11 cellular contexts compared by ENCODE assay signal in genomic region chr9:127121628-127122175, GRCh38. TPM values are rescaled to one million over a fixed set of nuclear protein-coding genes. Genes with fewer than 3 reads are reported as not detected.
DNase-seq lines count a peak whose midpoint lies in the region; ATAC-seq, FAIRE-seq and TF ChIP-seq lines count a peak whose summit lies in the region.
"Had no signal": no experiment of that assay in that cellular context is flagged by ENCODE, and none has a peak within 500 bp of the region (broad histone marks: within the 10 kb centered on the region; RNA-seq: fewer than 3 reads in every experiment).

No MANE protein-coding gene starts in this region.

- DNase-seq in GM23338 (ENCODE audit: low spot score) (peak; percentile 30), brain microvascular endothelial cell (no peak), smooth muscle cell (lab: John Stamatoyannopoulos, UW; ENCODE audit: unreplicated experiment) (peak; percentile 54), ureter (ENCODE audit: low spot score) (no peak), urothelium cell line (ENCODE audit: low spot score) (no peak)
- DNase-seq in activated naive CD4-positive, alpha-beta T cell treated with anti-CD3 and anti-CD28 coated beads, Interleukin-2, amount 50 U/mL, for 16 hours, result no peak
- DNase-seq: stimulated activated CD4-positive, alpha-beta T cell treated with anti-CD3 and anti-CD28 coated beads, Interleukin-4, amount 100 ng/mL, for 1 hour had no signal

- ATAC-seq in GM23338, result peak; percentile 7
- ATAC-seq in GM21515 (IDR thresholded peaks at IDR 0.05; ENCODE audit: unreplicated experiment), result no peak

- H3K4me2 ChIP-seq in GM23338, result peak overlapping the region; percentile 92
- peak overlapping the region; percentile 93 for H3K4me2 ChIP-seq in smooth muscle cell

- FAIRE-seq in urothelium cell line (lab: Jason Lieb, UNC), result no peak
- FAIRE-seq: GM18507 had no signal

- H3K79me2 ChIP-seq in GM23338 (replicated peaks; ENCODE audit: insufficient read depth), result peaks cover 6% of the 10 kb centered on the region; the same call in 1 of the 2 replicates
- H3K79me2 ChIP-seq in smooth muscle cell (ENCODE audit: low read depth), result peaks cover 5% of the 10 kb centered on the region

- H2AFZ ChIP-seq in GM23338 (peak overlapping the region; percentile 86), smooth muscle cell (ENCODE audit: low read depth) (peak overlapping the region; percentile 76)

- H3K27me3 ChIP-seq in GM23338 (ENCODE audit: insufficient read depth), result no peaks in the 10 kb centered on the region
- H3K27me3 ChIP-seq in brain microvascular endothelial cell (replicated peaks), result no peaks in the 10 kb centered on the region
- H3K27me3 ChIP-seq in iPS-20b (ENCODE audit: insufficient read depth, low read length), result peaks cover 17% of the 10 kb centered on the region; the same call in 1 of the 2 replicates
- H3K27me3 ChIP-seq in smooth muscle cell (ENCODE audit: low read depth), result no peaks in the 10 kb centered on the region

- H3K36me3 ChIP-seq in GM23338 (ENCODE audit: insufficient read depth), result no peaks in the 10 kb centered on the region
- no peaks in the 10 kb centered on the region for H3K36me3 ChIP-seq in brain microvascular endothelial cell (replicated peaks)
- H3K36me3 ChIP-seq in iPS-20b (ENCODE audit: insufficient read depth, low read depth, low read length), result 0 out of 2 replicates have a peak, but pooled peaks cover 10% of the 10 kb centered on the region
- H3K36me3 ChIP-seq in smooth muscle cell (ENCODE audit: low read depth), result no peaks in the 10 kb centered on the region

- peak overlapping the region; percentile 90 for H3K4me3 Mint-ChIP-seq in GM23338
- H3K4me3 Mint-ChIP-seq: T-helper 1 cell treated with Interleukin-12 subunit alpha and Interleukin-12 subunit beta and Interleukin-4 antibody, amounts not matched to agents 30 μg/mL and 1 μg/mL, for 36 hours had no signal

- peaks cover 18% of the 10 kb centered on the region for H3K27me3 Mint-ChIP-seq in GM23338 (ENCODE audit: insufficient read depth, low read depth, poor library complexity)

- TF ChIP-seq CTCF in GM23338 (conservative IDR thresholded peaks at IDR 0.05; ENCODE audit: low read depth in 2 of 2), result no peak
- no peak for TF ChIP-seq CTCF in brain microvascular endothelial cell (IDR thresholded peaks at IDR 0.05; ENCODE audit: low read depth, low read length, missing control alignments)
- no peak for TF ChIP-seq CTCF in smooth muscle cell (IDR thresholded peaks at IDR 0.05; ENCODE audit: borderline replicate concordance, insufficient read depth, poor library complexity, severe bottlenecking)

- peak overlapping the region; percentile 82; the same call in 1 of the 2 replicates for H3K9ac ChIP-seq in iPS-20b (ENCODE audit: low read depth, low read length)
- peak overlapping the region; percentile 78 for H3K9ac ChIP-seq in smooth muscle cell (ENCODE audit: low read depth)

- WGBS in smooth muscle cell (ENCODE audit: low lambda C conversion rate), result 18% methylated on average over 20 of the region's 20 CpGs

- in situ Hi-C loops in brain microvascular endothelial cell (cut with HindIII; ENCODE audit: low pct_ligation_motif_present, low sequenced_read_pairs), result no loop called here

- H3K9me2 ChIP-seq in GM23338 (ENCODE audit: insufficient read depth), result no peaks in the 10 kb centered on the region

- H3K9me3 ChIP-seq in iPS-20b (ENCODE audit: insufficient read depth, low read depth, low read length) (no peaks in the 10 kb centered on the region), smooth muscle cell (replicated peaks; ENCODE audit: low read depth) (no peaks in the 10 kb centered on the region)

- H4K20me1 ChIP-seq in GM23338 (replicated peaks; ENCODE audit: insufficient read depth), result no peaks in the 10 kb centered on the region; the same call in 1 of the 2 replicates
- H4K20me1 ChIP-seq in smooth muscle cell (ENCODE audit: low read depth), result peaks cover 6% of the 10 kb centered on the region

- H3K27ac ChIP-seq in GM23338 (ENCODE audit: low read depth) (no peak overlapping the region), brain microvascular endothelial cell (no peak overlapping the region), iPS-20b (ENCODE audit: low read length) (no peak overlapping the region), smooth muscle cell (ENCODE audit: low read depth) (peak overlapping the region; percentile 82)

- H3F3A ChIP-seq in GM23338 (replicated peaks; ENCODE audit: low read depth) (peaks cover 4% of the 10 kb centered on the region; the same call in 1 of the 2 replicates), smooth muscle cell (ENCODE audit: low read depth) (no peaks in the 10 kb centered on the region)

- peak overlapping the region; percentile 60 for H3K4me3 ChIP-seq in GM23338
- H3K4me3 ChIP-seq in brain microvascular endothelial cell (ENCODE audit: low read depth, low read length), result peak overlapping the region; percentile 50
- peak overlapping the region; percentile 86 for H3K4me3 ChIP-seq in iPS-20b (ENCODE audit: low read length)
- H3K4me3 ChIP-seq in smooth muscle cell, result peak overlapping the region; percentile 55

- H3K9me3 Mint-ChIP-seq in GM23338, result no peaks in the 10 kb centered on the region
- H3K9me3 Mint-ChIP-seq: T-helper 1 cell treated with Interleukin-12 subunit alpha and Interleukin-12 subunit beta and Interleukin-4 antibody, amounts not matched to agents 30 μg/mL and 1 μg/mL, for 36 hours had no signal

- peak overlapping the region; percentile 66; the same call in 1 of the 2 replicates for H3K27ac Mint-ChIP-seq in GM23338
- H3K27ac Mint-ChIP-seq: T-helper 1 cell treated with Interleukin-12 subunit alpha and Interleukin-12 subunit beta and Interleukin-4 antibody, amounts not matched to agents 30 μg/mL and 1 μg/mL, for 36 hours had no signal

- H3K4me1 Mint-ChIP-seq in GM23338, result peaks cover 37% of the 10 kb centered on the region

- H3K36me3 Mint-ChIP-seq in GM23338 (ENCODE audit: low read depth), result no peaks in the 10 kb centered on the region

- H3K4me1 ChIP-seq in GM23338 (ENCODE audit: insufficient read depth) (peaks cover 22% of the 10 kb centered on the region), iPS-20b (ENCODE audit: insufficient read depth, low read length) (peaks cover 10% of the 10 kb centered on the region), smooth muscle cell (ENCODE audit: low read depth) (peaks cover 8% of the 10 kb centered on the region)

TF ChIP-seq in GM23338, 12 proteins besides CTCF, POLR2A, EP300 and RAD21:
- TF ChIP-seq EZH2phosphoT487 (IDR thresholded peaks at IDR 0.05; ENCODE audit: unreplicated experiment) (no peak), REST (IDR thresholded peaks at IDR 0.05; ENCODE audit: unreplicated experiment) (no peak)
TF ChIP-seq in GM23338: peak in this region for 0.

RNA-seq across cellular contexts. Expression of gene ANGPTL2, which starts 0.7 kb away (rescaled TPM):
- 5.2 and 7.1 TPM in 2 replicates for total RNA-seq in GM23338 (2014; rRNA removed; shearing (Covaris generic))
- polyA plus RNA-seq in GM23338 (2016; fragmentation: Nextera tagmentation; extraction: Ambion mirVana) (2.9 and 3.1 TPM in 2 replicates), smooth muscle cell (18.7 and 20.2 TPM in 2 replicates)
- total RNA-seq in smooth muscle cell (13.3 and 16.1 TPM in 2 replicates), ureter (22.2 TPM)

Comparison
In these comparisons a context has a peak if more than half of its experiments do, and no peak if none do; other contexts are left out.
1. DNase-seq: peak in GM23338 (single experiment) and smooth muscle cell (single experiment); none in brain microvascular endothelial cell (single experiment), activated naive CD4-positive, alpha-beta T cell treated with anti-CD3 and anti-CD28 coated beads, Interleukin-2, amount 50 U/mL, for 16 hours (single experiment), ureter (single experiment) and urothelium cell line (single experiment).
2. Peak in every context shown above with its lines, with median percentiles within 50 percentile points of each other: H3K4me3 ChIP-seq.